Comparison of ENCODE assay signal across 7 cellular contexts in genomic region chr12:108722992-108723766, GRCh38. TPM values are rescaled to one million over a fixed set of nuclear protein-coding genes. Genes with fewer than 3 reads are reported as not detected.
DNase-seq lines count a peak whose midpoint lies in the region; ATAC-seq and TF ChIP-seq lines count a peak whose summit lies in the region.

No MANE protein-coding gene starts in this region.

- ATAC-seq in HG02981 (IDR thresholded peaks at IDR 0.05; ENCODE audit: unreplicated experiment) (peak; percentile 42), WTC11 (no peak), thoracic aorta (ENCODE audit: insufficient number of reproducible peaks, low FRiP score, low read depth) (peak; percentile 13), HG03175 (IDR thresholded peaks at IDR 0.05; ENCODE audit: unreplicated experiment) (no peak)

- H3K4me1 Mint-ChIP-seq in WTC11: peaks cover 65% of the 10 kb centered on the region

- H3K4me3 ChIP-seq in thoracic aorta: peak overlapping the region; percentile 20

- POLR2A ChIA-PET in WTC11 (lab: Charles Lee): interaction anchor here (1.3 kb wide), 1 partner anchor 7 kb away, joined by 6 read pairs; no protein-coding TSS in a partner anchor

- H3K4me3 Mint-ChIP-seq in WTC11: no peak overlapping the region

- H3K27me3 Mint-ChIP-seq in WTC11 (ENCODE audit: low read depth): no peaks in the 10 kb centered on the region

- H3K9me3 ChIP-seq in thoracic aorta: no peaks in the 10 kb centered on the region

- CTCF ChIA-PET in WTC11 (lab: Charles Lee): no interaction called here

- no peaks in the 10 kb centered on the region for H3K36me3 ChIP-seq in thoracic aorta

- H3K36me3 Mint-ChIP-seq in WTC11: no peaks in the 10 kb centered on the region

- peak overlapping the region in 1 of 2 donors; percentile 55 for H3K27ac ChIP-seq in thoracic aorta

- no peaks in the 10 kb centered on the region for H3K27me3 ChIP-seq in thoracic aorta (replicated peaks; ENCODE audit: insufficient read depth)

- no peaks in the 10 kb centered on the region for H3K9me3 Mint-ChIP-seq in WTC11

- peak overlapping the region; percentile 91 for H3K27ac Mint-ChIP-seq in WTC11

- no peak for TF ChIP-seq CTCF in WTC11 (IDR thresholded peaks at IDR 0.05)
- no peak for TF ChIP-seq CTCF in thoracic aorta (IDR thresholded peaks at IDR 0.05)

- peaks cover 67 to 91% of the 10 kb centered on the region in 2 donors for H3K4me1 ChIP-seq in thoracic aorta (ENCODE audit: control insufficient read depth in 1 of 2, low read depth in 2 of 2)

- DNase-seq in WTC11 (ENCODE audit: low spot score): no peak
- peak; percentile 54 for DNase-seq in hepatic stellate cell (ENCODE audit: low spot score)
- no peak for DNase-seq in thoracic aorta (ENCODE audit: low spot score)
- DNase-seq in NCI-H128 (lab: John Stamatoyannopoulos, UW; ENCODE audit: unreplicated experiment): no peak
- no peak for DNase-seq in occipital lobe (lab: John Stamatoyannopoulos, UW)

TF ChIP-seq in WTC11, 78 proteins besides CTCF, POLR2A, EP300 and RAD21:
- 0 out of 2 replicates have a peak, but pooled peaks have one; percentile 28 for TF ChIP-seq USF1 (CRISPR knock-in tag; IDR thresholded peaks at IDR 0.05)
- no peak for TF ChIP-seq HMGXB4 (CRISPR knock-in tag; IDR thresholded peaks at IDR 0.05)
- no peak for TF ChIP-seq ZNF219 (CRISPR knock-in tag; IDR thresholded peaks at IDR 0.05; ENCODE audit: borderline replicate concordance)
- no peak for TF ChIP-seq ZNF121 (CRISPR knock-in tag; IDR thresholded peaks at IDR 0.05)
- TF ChIP-seq ZBTB43 (CRISPR knock-in tag; IDR thresholded peaks at IDR 0.05): no peak
- no peak for TF ChIP-seq PRDM15 (CRISPR knock-in tag; IDR thresholded peaks at IDR 0.05)

RNA-seq across cellular contexts. Expression of gene CORO1C, which starts 8.1 kb away (rescaled TPM):
- total RNA-seq in WTC11 (2021) (108 to 114 TPM (median 113 TPM) in 3 replicates), thoracic aorta (100 to 1,000 TPM; 157 to 208 TPM), occipital lobe (166 TPM)

Comparison
In these comparisons a context has a peak if more than half of its experiments do, and no peak if none do; other contexts are left out.
1. ATAC-seq: peak in HG02981 (single experiment) and thoracic aorta (single experiment); none in WTC11 (single experiment) and HG03175 (single experiment).